In genomic region chr20:37538003-37538402, GRCh38 we compare ENCODE assay signal across 11 cellular contexts. TPM values are rescaled to one million over a fixed set of nuclear protein-coding genes. Genes with fewer than 3 reads are reported as not detected.
DNase-seq lines count a peak whose midpoint lies in the region; ATAC-seq and TF ChIP-seq lines count a peak whose summit lies in the region.
"Had no signal": no experiment of that assay in that cellular context is flagged by ENCODE, and none has a peak within 500 bp of the region (broad histone marks: within the 10 kb centered on the region; RNA-seq: fewer than 3 reads in every experiment).

No MANE protein-coding gene starts in this region.

- no TSS peak for BruUV-seq in IMR-90 (replicated peaks; lab: Mats Ljungman, UMichigan)

- TF ChIP-seq RAD21 in IMR-90 (IDR thresholded peaks at IDR 0.05; ENCODE audit: low read length): no peak

- TF ChIP-seq EP300 in sigmoid colon (IDR thresholded peaks at IDR 0.05): no peak

- no peak overlapping the region for H2BK5ac ChIP-seq in IMR-90 (ENCODE audit: low read depth, low read length, poor library complexity, severe bottlenecking)

- no peak overlapping the region for H4K91ac ChIP-seq in IMR-90 (ENCODE audit: insufficient read depth, low read depth, low read length)

- H3K56ac ChIP-seq in IMR-90 (ENCODE audit: extremely low read depth, insufficient read depth, low read length): no peak overlapping the region

- CTCF ChIA-PET in IMR-90 (lab: Yijun Ruan, JAX): no interaction called here

- no peaks in the 10 kb centered on the region for H4K20me1 ChIP-seq in IMR-90 (ENCODE audit: insufficient read depth, low read length)

- H3K9me3 ChIP-seq in IMR-90 (ENCODE audit: control insufficient read depth, insufficient read depth, low read length): no peaks in the 10 kb centered on the region
- H3K9me3 ChIP-seq in iPS-15b (ENCODE audit: control insufficient read depth, insufficient read depth, low read length): no peaks in the 10 kb centered on the region
- no peaks in the 10 kb centered on the region for H3K9me3 ChIP-seq in sigmoid colon

- no peaks in the 10 kb centered on the region for H3K9me3 Mint-ChIP-seq in effector memory CD8-positive, alpha-beta T cell
- H3K9me3 Mint-ChIP-seq: activated naive CD4-positive, alpha-beta T cell treated with anti-CD3 and anti-CD28 coated beads, Interleukin-2, amount 10 ng/mL, durations not matched to agents 7 days and 5 days had no signal

- H3K4me1 ChIP-seq in IMR-90 (ENCODE audit: control insufficient read depth, insufficient read depth, low read length) (no peaks in the 10 kb centered on the region), iPS-15b (ENCODE audit: control insufficient read depth, insufficient read depth, low read length) (no peaks in the 10 kb centered on the region), sigmoid colon (peaks cover 0 to 9% (median 7%) of the 10 kb centered on the region in 4 donors)

- peaks cover 0 to 33% of the 10 kb centered on the region in 2 donors for H3K27me3 Mint-ChIP-seq in effector memory CD8-positive, alpha-beta T cell

- H3K36me3 Mint-ChIP-seq in effector memory CD8-positive, alpha-beta T cell (ENCODE audit: insufficient read depth): no peaks in the 10 kb centered on the region
- H3K36me3 Mint-ChIP-seq: activated naive CD4-positive, alpha-beta T cell treated with anti-CD3 and anti-CD28 coated beads, Interleukin-2, amount 10 ng/mL, durations not matched to agents 7 days and 5 days had no signal

- no peak overlapping the region for H2BK120ac ChIP-seq in IMR-90 (ENCODE audit: low read depth, low read length)

- H3K4me3 Mint-ChIP-seq in effector memory CD8-positive, alpha-beta T cell: no peak overlapping the region
- H3K4me3 Mint-ChIP-seq: activated naive CD4-positive, alpha-beta T cell treated with anti-CD3 and anti-CD28 coated beads, Interleukin-2, amount 10 ng/mL, durations not matched to agents 7 days and 5 days had no signal

- H4K8ac ChIP-seq in IMR-90 (ENCODE audit: low read depth in 2 of 2, low read length in 2 of 2): no peak overlapping the region

- POLR2A ChIA-PET in IMR-90 (lab: Charles Lee; ENCODE audit: unreplicated experiment): no interaction called here

- H3K27ac ChIP-seq in IMR-90 (ENCODE audit: insufficient read depth, low read length) (no peak overlapping the region), sigmoid colon (no peak overlapping the region)
- H3K27ac ChIP-seq: C4-2B had no signal

- no peak for TF ChIP-seq CTCF in AG10803 (conservative IDR thresholded peaks at IDR 0.05; ENCODE audit: low read length)
- no peak for TF ChIP-seq CTCF in IMR-90 (conservative IDR thresholded peaks at IDR 0.05; ENCODE audit: low read depth, low read length)
- TF ChIP-seq CTCF in sigmoid colon (IDR thresholded peaks at IDR 0.05): no peak

- H3K4ac ChIP-seq in IMR-90 (ENCODE audit: low read depth, low read length): no peak overlapping the region

- no peaks in the 10 kb centered on the region for H3K36me3 ChIP-seq in IMR-90 (ENCODE audit: control insufficient read depth, insufficient read depth, low read length)
- H3K36me3 ChIP-seq in iPS-15b (ENCODE audit: control insufficient read depth, insufficient read depth, low read length): no peaks in the 10 kb centered on the region
- no peaks in the 10 kb centered on the region for H3K36me3 ChIP-seq in sigmoid colon

- H2AFZ ChIP-seq in IMR-90 (replicated peaks; ENCODE audit: low read length, poor library complexity): no peak overlapping the region

- intact Hi-C loops in IMR-90 (cut with micrococcal nuclease) (no loop called here), sigmoid colon (cut with DNase I) (no loop called here)

- H3K27me3 ChIP-seq in IMR-90 (ENCODE audit: control insufficient read depth, insufficient read depth, low read length): peaks cover 14% of the 10 kb centered on the region
- H3K27me3 ChIP-seq in iPS-15b (ENCODE audit: control insufficient read depth, insufficient read depth, low read length): no peaks in the 10 kb centered on the region
- no peaks in the 10 kb centered on the region for H3K27me3 ChIP-seq in sigmoid colon

- H3K4me3 ChIP-seq in AG10803 (ENCODE audit: low read length) (no peak overlapping the region), IMR-90 (ENCODE audit: insufficient read depth, low read depth, low read length) (no peak overlapping the region), iPS-15b (ENCODE audit: low read depth, low read length) (no peak overlapping the region), sigmoid colon (no peak overlapping the region)

- no peak overlapping the region for H2BK20ac ChIP-seq in IMR-90 (ENCODE audit: low read depth, low read length)

- H3K18ac ChIP-seq in IMR-90 (ENCODE audit: low read depth, low read length): no peak overlapping the region

- peaks cover 4% of the 10 kb centered on the region in 2 donors for H3K4me1 Mint-ChIP-seq in effector memory CD8-positive, alpha-beta T cell (ENCODE audit: low read depth in 2 of 2)

- no peak overlapping the region for H3K4me2 ChIP-seq in IMR-90 (ENCODE audit: low read depth, low read length)

- H3K9me1 ChIP-seq in IMR-90 (ENCODE audit: insufficient read depth, low read length): no peaks in the 10 kb centered on the region

- no peak overlapping the region for H2AK9ac ChIP-seq in IMR-90 (replicated peaks; ENCODE audit: low read depth, low read length, poor library complexity)

- no peak overlapping the region for H3K27ac Mint-ChIP-seq in effector memory CD8-positive, alpha-beta T cell
- H3K27ac Mint-ChIP-seq: activated naive CD4-positive, alpha-beta T cell treated with anti-CD3 and anti-CD28 coated beads, Interleukin-2, amount 10 ng/mL, durations not matched to agents 7 days and 5 days had no signal

- no peak overlapping the region for H3K14ac ChIP-seq in IMR-90 (replicated peaks; ENCODE audit: low read depth, low read length)

- WGBS in IMR-90 (ENCODE audit: extremely low coverage in 2 of 2, insufficient read length in 1 of 2), 2 experiments: 79% methylated on average over 4 of the region's 5 CpGs; no CpG with 5 or more reads in 1 of the 2 experiments
- WGBS in sigmoid colon, 2 donors: 95 to 96% methylated on average over 5 of the region's 5 CpGs

- in situ Hi-C loops in IMR-90 (cut with MboI; ENCODE audit: low sequenced_read_pairs): no loop called here

- peak; percentile 46; the same call in 1 of the 2 replicates for ATAC-seq in IMR-90 (ENCODE audit: low read depth)
- no peak for ATAC-seq in effector memory CD8-positive, alpha-beta T cell (replicated peaks)

- H4K5ac ChIP-seq in IMR-90 (ENCODE audit: low read depth, low read length): no peak overlapping the region

- no peak overlapping the region for H2AK5ac ChIP-seq in IMR-90 (ENCODE audit: low read depth, low read length)

- peak; percentile 80 for DNase-seq in AG10803 (ENCODE audit: low read depth)
- DNase-seq in IMR-90: peak; percentile 55
- DNase-seq in amniotic epithelial cell (ENCODE audit: low read depth): peak; percentile 87
- no peak for DNase-seq in effector memory CD8-positive, alpha-beta T cell
- no peak for DNase-seq in sigmoid colon
- no peak for DNase-seq in KG1 (lab: John Stamatoyannopoulos, UW)
- DNase-seq in medulla oblongata (ENCODE audit: extremely low spot score): no peak
- DNase-seq: activated naive CD4-positive, alpha-beta T cell treated with anti-CD3 and anti-CD28 coated beads, Interleukin-2, amount 10 ng/mL, durations not matched to agents 7 days and 5 days; stimulated activated CD4-positive, alpha-beta T cell treated with anti-CD3 and anti-CD28 coated beads, Interleukin-15, amount 100 ng/mL, for 24 hours had no signal

- H3K79me1 ChIP-seq in IMR-90 (ENCODE audit: low read depth in 1 of 2, low read length in 2 of 2): no peaks in the 10 kb centered on the region

- dilution Hi-C loops in IMR-90 (cut with HindIII; ENCODE audit: low sequenced_read_pairs, unreplicated experiment): no loop called here

- H2BK15ac ChIP-seq in IMR-90 (ENCODE audit: low read depth, low read length): no peak overlapping the region

- TF ChIP-seq POLR2A in IMR-90 (IDR thresholded peaks at IDR 0.05; ENCODE audit: low read depth, low read length) (no peak), sigmoid colon (IDR thresholded peaks at IDR 0.05) (no peak)

- no peak overlapping the region for H3K23ac ChIP-seq in IMR-90 (ENCODE audit: low read depth, low read length)

- H3K9ac ChIP-seq in IMR-90 (ENCODE audit: low read depth, low read length) (no peak overlapping the region), iPS-15b (ENCODE audit: low read depth, low read length) (peak overlapping the region; percentile 37)

TF ChIP-seq in IMR-90, 13 proteins besides CTCF, POLR2A, EP300 and RAD21:
- TF ChIP-seq NFE2L2 (IDR thresholded peaks at IDR 0.05; ENCODE audit: low read depth, low read length) (no peak), FOS (IDR thresholded peaks at IDR 0.05; ENCODE audit: low read depth, low read length) (0 out of 2 replicates have a peak, but pooled peaks have one; percentile 15), USF2 (IDR thresholded peaks at IDR 0.05; ENCODE audit: low read depth, low read length) (no peak), CEBPB (IDR thresholded peaks at IDR 0.05; ENCODE audit: low read depth, low read length) (peak; percentile 80)

RNA-seq across cellular contexts. Expression of gene BLCAP, which starts 10.3 kb away (rescaled TPM):
- 17.7 and 23.3 TPM in 2 replicates for total RNA-seq in IMR-90 (2012; rRNA removed)
- polyA plus RNA-seq in IMR-90 (2012; rRNA removed): 65.6 and 67.3 TPM in 2 replicates
- 46.2 and 50.5 TPM in 2 replicates for polyA plus RNA-seq in IMR-90 (2012; cell fraction: cytosol; rRNA removed)
- 35.5 and 80.8 TPM in 2 replicates for polyA plus RNA-seq in IMR-90 (2012; cell fraction: nucleus; rRNA removed; ENCODE audit: low replicate concordance)
- 10 to 100 TPM; 53.1 to 68.1 (median 57.1) TPM for total RNA-seq in sigmoid colon
- polyA plus RNA-seq in sigmoid colon: 10 to 100 TPM; 40.2 to 68.7 (median 56.5) TPM

RNA-seq across cellular contexts. Expression of gene NNAT, which starts 17.0 kb away (rescaled TPM):
- total RNA-seq in IMR-90 (2012; rRNA removed) (2.0 and 2.8 TPM in 2 replicates), sigmoid colon (100 to 1,000 TPM in 2 of 4 donors, 10 to 100 TPM in 2; 82.8 to 125 (median 97.2) TPM)
- polyA plus RNA-seq in IMR-90 (2012; rRNA removed) (6.5 and 8.2 TPM in 2 replicates), sigmoid colon (10 to 100 TPM in 1 of 3 donors, 1 to 10 TPM in 1, not detected in 1; 7.8 to 20.8 TPM)
- polyA plus RNA-seq in IMR-90 (2012; cell fraction: cytosol; rRNA removed): 5.9 and 12.0 TPM in 2 replicates
- polyA plus RNA-seq in IMR-90 (2012; cell fraction: nucleus; rRNA removed; ENCODE audit: low replicate concordance): 3.6 and 4.7 TPM in 2 replicates

Comparison
In these comparisons a context has a peak if more than half of its experiments do, and no peak if none do; other contexts are left out.
1. DNase-seq: peak in AG10803 (single experiment), IMR-90 (single experiment) and amniotic epithelial cell (single experiment); none in effector memory CD8-positive, alpha-beta T cell (0 of 3), sigmoid colon (single experiment), KG1 (single experiment) and medulla oblongata (single experiment).
2. RNA of gene NNAT, which starts 17.0 kb away (total RNA-seq): 82.8 to 125 TPM in sigmoid colon; 2.0 to 2.8 TPM in IMR-90; every median in the first group is over 10 times any median in the second.